1 cellular context compared by ENCODE assay signal in the genomic region with DNA sequence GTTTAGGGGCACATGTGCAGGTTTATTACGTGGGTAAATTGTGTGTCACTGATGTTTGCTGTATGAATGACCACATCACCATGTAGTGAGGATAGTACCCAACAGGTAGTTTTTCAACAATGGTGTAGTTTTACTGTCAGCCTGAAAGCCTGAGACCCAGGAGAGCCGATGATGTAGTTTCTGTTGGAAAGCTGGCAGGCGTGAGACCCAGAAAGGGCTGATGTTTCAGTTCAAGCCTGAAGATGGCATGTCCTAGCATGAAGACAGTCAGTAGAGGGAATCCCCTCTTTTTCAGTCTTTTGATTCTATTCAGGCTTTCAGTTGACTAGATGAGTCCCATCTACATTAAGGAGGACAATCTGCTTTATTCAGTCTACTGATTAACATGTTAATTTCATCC.
TF ChIP-seq lines count a peak whose summit lies in the region.

No MANE protein-coding gene starts in this region.

TF ChIP-seq in GM12878, 131 proteins besides CTCF, POLR2A, EP300 and RAD21 (continued from another document):
- TF ChIP-seq, protein P1, sequence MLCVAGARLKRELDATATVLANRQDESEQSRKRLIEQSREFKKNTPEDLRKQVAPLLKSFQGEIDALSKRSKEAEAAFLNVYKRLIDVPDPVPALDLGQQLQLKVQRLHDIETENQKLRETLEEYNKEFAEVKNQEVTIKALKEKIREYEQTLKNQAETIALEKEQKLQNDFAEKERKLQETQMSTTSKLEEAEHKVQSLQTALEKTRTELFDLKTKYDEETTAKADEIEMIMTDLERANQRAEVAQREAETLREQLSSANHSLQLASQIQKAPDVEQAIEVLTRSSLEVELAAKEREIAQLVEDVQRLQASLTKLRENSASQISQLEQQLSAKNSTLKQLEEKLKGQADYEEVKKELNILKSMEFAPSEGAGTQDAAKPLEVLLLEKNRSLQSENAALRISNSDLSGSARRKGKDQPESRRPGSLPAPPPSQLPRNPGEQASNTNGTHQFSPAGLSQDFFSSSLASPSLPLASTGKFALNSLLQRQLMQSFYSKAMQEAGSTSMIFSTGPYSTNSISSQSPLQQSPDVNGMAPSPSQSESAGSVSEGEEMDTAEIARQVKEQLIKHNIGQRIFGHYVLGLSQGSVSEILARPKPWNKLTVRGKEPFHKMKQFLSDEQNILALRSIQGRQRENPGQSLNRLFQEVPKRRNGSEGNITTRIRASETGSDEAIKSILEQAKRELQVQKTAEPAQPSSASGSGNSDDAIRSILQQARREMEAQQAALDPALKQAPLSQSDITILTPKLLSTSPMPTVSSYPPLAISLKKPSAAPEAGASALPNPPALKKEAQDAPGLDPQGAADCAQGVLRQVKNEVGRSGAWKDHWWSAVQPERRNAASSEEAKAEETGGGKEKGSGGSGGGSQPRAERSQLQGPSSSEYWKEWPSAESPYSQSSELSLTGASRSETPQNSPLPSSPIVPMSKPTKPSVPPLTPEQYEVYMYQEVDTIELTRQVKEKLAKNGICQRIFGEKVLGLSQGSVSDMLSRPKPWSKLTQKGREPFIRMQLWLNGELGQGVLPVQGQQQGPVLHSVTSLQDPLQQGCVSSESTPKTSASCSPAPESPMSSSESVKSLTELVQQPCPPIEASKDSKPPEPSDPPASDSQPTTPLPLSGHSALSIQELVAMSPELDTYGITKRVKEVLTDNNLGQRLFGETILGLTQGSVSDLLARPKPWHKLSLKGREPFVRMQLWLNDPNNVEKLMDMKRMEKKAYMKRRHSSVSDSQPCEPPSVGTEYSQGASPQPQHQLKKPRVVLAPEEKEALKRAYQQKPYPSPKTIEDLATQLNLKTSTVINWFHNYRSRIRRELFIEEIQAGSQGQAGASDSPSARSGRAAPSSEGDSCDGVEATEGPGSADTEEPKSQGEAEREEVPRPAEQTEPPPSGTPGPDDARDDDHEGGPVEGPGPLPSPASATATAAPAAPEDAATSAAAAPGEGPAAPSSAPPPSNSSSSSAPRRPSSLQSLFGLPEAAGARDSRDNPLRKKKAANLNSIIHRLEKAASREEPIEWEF (IDR thresholded peaks at IDR 0.05; ENCODE audit: insufficient replicate concordance, low read depth, low read length): no peak
- TF ChIP-seq, protein P2, sequence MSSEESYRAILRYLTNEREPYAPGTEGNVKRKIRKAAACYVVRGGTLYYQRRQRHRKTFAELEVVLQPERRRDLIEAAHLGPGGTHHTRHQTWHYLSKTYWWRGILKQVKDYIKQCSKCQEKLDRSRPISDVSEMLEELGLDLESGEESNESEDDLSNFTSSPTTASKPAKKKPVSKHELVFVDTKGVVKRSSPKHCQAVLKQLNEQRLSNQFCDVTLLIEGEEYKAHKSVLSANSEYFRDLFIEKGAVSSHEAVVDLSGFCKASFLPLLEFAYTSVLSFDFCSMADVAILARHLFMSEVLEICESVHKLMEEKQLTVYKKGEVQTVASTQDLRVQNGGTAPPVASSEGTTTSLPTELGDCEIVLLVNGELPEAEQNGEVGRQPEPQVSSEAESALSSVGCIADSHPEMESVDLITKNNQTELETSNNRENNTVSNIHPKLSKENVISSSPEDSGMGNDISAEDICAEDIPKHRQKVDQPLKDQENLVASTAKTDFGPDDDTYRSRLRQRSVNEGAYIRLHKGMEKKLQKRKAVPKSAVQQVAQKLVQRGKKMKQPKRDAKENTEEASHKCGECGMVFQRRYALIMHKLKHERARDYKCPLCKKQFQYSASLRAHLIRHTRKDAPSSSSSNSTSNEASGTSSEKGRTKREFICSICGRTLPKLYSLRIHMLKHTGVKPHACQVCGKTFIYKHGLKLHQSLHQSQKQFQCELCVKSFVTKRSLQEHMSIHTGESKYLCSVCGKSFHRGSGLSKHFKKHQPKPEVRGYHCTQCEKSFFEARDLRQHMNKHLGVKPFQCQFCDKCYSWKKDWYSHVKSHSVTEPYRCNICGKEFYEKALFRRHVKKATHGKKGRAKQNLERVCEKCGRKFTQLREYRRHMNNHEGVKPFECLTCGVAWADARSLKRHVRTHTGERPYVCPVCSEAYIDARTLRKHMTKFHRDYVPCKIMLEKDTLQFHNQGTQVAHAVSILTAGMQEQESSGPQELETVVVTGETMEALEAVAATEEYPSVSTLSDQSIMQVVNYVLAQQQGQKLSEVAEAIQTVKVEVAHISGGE (CRISPR knock-in tag; IDR thresholded peaks at IDR 0.05): no peak
- TF ChIP-seq ZZZ3 (IDR thresholded peaks at IDR 0.05; ENCODE audit: control insufficient read depth, insufficient read length, low read depth) (no peak), CBX3 (IDR thresholded peaks at IDR 0.05; ENCODE audit: borderline replicate concordance, low read depth) (no peak), HDAC2 (IDR thresholded peaks at IDR 0.05) (no peak)
- TF ChIP-seq, protein P3, sequence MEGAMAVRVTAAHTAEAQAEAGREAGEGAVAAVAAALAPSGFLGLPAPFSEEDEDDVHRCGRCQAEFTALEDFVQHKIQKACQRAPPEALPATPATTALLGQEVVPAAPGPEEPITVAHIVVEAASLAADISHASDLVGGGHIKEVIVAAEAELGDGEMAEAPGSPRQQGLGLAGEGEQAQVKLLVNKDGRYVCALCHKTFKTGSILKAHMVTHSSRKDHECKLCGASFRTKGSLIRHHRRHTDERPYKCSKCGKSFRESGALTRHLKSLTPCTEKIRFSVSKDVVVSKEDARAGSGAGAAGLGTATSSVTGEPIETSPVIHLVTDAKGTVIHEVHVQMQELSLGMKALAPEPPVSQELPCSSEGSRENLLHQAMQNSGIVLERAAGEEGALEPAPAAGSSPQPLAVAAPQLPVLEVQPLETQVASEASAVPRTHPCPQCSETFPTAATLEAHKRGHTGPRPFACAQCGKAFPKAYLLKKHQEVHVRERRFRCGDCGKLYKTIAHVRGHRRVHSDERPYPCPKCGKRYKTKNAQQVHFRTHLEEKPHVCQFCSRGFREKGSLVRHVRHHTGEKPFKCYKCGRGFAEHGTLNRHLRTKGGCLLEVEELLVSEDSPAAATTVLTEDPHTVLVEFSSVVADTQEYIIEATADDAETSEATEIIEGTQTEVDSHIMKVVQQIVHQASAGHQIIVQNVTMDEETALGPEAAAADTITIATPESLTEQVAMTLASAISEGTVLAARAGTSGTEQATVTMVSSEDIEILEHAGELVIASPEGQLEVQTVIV (IDR thresholded peaks at IDR 0.05; ENCODE audit: borderline replicate concordance, partially characterized antibody): no peak
